Comparison of ENCODE assay signal across 8 cellular contexts in the genomic region with DNA sequence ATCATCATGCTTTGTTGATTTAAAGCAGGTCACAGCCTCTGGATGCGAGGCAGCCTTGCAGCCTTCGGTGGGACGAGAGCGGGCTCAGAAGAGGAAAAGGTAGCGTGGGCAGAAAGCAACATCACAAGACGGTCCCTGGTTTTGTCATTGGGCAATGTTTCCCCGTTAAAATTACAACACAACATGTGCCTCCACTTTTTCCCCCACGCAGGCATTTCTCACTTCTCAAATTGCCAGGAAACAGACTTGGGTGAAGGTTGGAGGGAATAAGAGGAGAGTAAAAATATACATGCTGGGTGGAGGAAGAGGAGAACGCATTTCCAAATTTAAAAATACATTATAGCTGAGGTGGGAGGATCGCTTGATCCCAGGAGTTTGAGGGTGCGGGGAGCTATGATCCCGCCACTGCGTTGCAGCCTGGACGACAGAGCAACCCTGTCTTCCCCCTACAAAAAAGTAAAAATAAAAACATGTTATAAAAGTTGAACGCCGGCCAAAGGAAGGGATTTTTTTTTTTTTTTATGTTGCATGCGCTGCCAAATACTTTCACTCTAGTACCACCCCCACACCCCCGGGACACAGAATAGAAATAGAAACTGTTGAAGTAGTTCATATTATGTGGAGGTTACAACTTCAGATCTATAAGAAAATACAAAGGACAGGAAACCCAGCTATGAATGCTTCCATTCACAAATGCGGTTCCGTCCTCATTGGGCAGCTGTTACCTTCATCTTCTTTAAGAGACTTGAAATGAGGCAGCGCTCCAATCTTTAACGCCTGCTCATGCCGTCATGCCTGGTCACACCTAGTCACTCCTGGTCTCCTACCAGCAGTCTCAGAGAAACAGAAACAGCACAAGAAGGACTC. TPM values are rescaled to one million over a fixed set of nuclear protein-coding genes. Genes with fewer than 3 reads are reported as not detected.
DNase-seq lines count a peak whose midpoint lies in the region; ATAC-seq and TF ChIP-seq lines count a peak whose summit lies in the region.

No MANE protein-coding gene starts in this region.

- TF ChIP-seq CTCF in PC-9 (conservative IDR thresholded peaks at IDR 0.05): no peak

- H3K9me2 ChIP-seq in PC-9 (ENCODE audit: insufficient read depth): no peaks in the 10 kb centered on the region

- no peak overlapping the region for H2AFZ ChIP-seq in PC-9

- CTCF ChIA-PET in PC-9 (lab: Charles Lee): interaction anchor here (0.7 kb wide), 1 partner anchor 1807 kb away, joined by 3 read pairs; no protein-coding TSS in a partner anchor

- intact Hi-C loops in PC-9 (cut with micrococcal nuclease; ENCODE audit: unreplicated experiment): no loop called here

- peak; percentile 73 for DNase-seq in RPMI8226
- peak; percentile 34 for DNase-seq in fibroblast of peridontal ligament (ENCODE audit: extremely low read depth)
- peak; percentile 84 for DNase-seq in pons (ENCODE audit: low spot score)
- DNase-seq in NCI-H510A (lab: John Stamatoyannopoulos, UW): no peak
- DNase-seq in PC-9: no peak
- DNase-seq in HuH-7.5 (ENCODE audit: low spot score): no peak

- no peaks in the 10 kb centered on the region; the same call in 1 of the 2 replicates for H3K79me2 ChIP-seq in PC-9 (ENCODE audit: low read depth)

- peak; percentile 53 for ATAC-seq in GM18858 (IDR thresholded peaks at IDR 0.05; ENCODE audit: unreplicated experiment)
- no peak for ATAC-seq in HG03460 (IDR thresholded peaks at IDR 0.05; ENCODE audit: unreplicated experiment)

- H3K9me3 ChIP-seq in PC-9 (ENCODE audit: insufficient read depth, low read depth): no peaks in the 10 kb centered on the region

- H3K27me3 ChIP-seq in PC-9 (ENCODE audit: insufficient read depth, low read depth): no peaks in the 10 kb centered on the region

- peaks cover 14% of the 10 kb centered on the region for H3K4me1 ChIP-seq in PC-9 (replicated peaks; ENCODE audit: insufficient read depth)

- no peaks in the 10 kb centered on the region for H4K20me1 ChIP-seq in PC-9 (ENCODE audit: insufficient read depth)

- peaks cover 18% of the 10 kb centered on the region; the same call in 1 of the 2 replicates for H3F3A ChIP-seq in PC-9 (ENCODE audit: insufficient read depth, low read depth)

- peaks cover 13% of the 10 kb centered on the region; the same call in 1 of the 2 replicates for H3K36me3 ChIP-seq in PC-9 (ENCODE audit: low read depth)

- no peak overlapping the region for H3K27ac ChIP-seq in PC-9

- H3K4me2 ChIP-seq in PC-9: no peak overlapping the region

- BruUV-seq in PC-9 (replicated peaks; lab: Mats Ljungman, UMichigan): no TSS peak

- H3K4me3 ChIP-seq in PC-9: no peak overlapping the region

- POLR2A ChIA-PET in PC-9 (lab: Charles Lee; ENCODE audit: unreplicated experiment): no interaction called here

RNA-seq across cellular contexts. Expression of a gene that starts 13.8 kb away (rescaled TPM):
- total RNA-seq in PC-9 (2021): 167 and 168 TPM in 2 replicates

RNA-seq across cellular contexts. Expression of a gene that starts 48.9 kb away (rescaled TPM):
- total RNA-seq in PC-9 (2021): 24.8 and 33.0 TPM in 2 replicates

RNA-seq across cellular contexts. Expression of a gene that starts 49.0 kb away (rescaled TPM):
- total RNA-seq in PC-9 (2021): 1.7 and 2.6 TPM in 2 replicates

Comparison
In these comparisons a context has a peak if more than half of its experiments do, and no peak if none do; other contexts are left out.
1. DNase-seq: peak in RPMI8226 (single experiment), fibroblast of peridontal ligament (single experiment) and pons (single experiment); none in NCI-H510A (single experiment), PC-9 (0 of 2) and HuH-7.5 (single experiment).